9 cellular contexts compared by ENCODE assay signal in the genomic region with DNA sequence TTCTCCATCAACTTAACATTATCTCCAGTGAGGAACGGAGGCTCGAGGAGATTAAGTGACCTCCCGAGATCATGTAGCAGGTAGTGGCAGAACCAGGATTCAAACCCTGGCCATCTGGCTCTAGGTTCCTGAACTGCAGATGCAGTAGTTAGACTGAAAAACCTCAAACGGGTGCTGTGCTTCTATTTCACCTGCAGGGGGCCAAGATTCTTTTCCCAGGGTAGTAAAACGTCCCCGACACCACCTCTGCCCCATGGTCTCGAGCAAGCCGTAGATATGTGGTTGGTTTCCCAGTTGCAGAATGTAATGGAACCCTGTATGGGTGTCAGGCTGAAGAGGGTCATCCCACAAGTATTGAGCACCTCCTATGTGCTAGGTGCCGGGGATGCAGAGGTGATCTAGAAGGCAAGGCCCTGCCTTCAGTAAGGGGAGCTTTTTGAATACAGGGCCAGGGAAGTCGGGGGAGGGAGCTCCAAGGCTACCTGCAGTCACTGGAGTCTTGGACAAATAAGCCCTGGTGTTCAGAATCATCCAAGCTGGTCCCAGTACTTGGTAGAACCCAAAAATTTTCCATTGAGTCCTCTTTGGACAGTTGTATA.
DNase-seq lines count a peak whose midpoint lies in the region; ATAC-seq and TF ChIP-seq lines count a peak whose summit lies in the region.
"Had no signal": no experiment of that assay in that cellular context is flagged by ENCODE, and none has a peak within 500 bp of the region (broad histone marks: within the 10 kb centered on the region; RNA-seq: fewer than 3 reads in every experiment).

No MANE protein-coding gene starts in this region.

- intact Hi-C loops in Right ventricle myocardium superior (cut with DNase I), result no loop called here

- ATAC-seq in HG02840 (IDR thresholded peaks at IDR 0.05; ENCODE audit: low FRiP score, unreplicated experiment), result no peak
- no peak for ATAC-seq in Right ventricle myocardium superior (ENCODE audit: poor library complexity)

- TF ChIP-seq CTCF in C4-2B (conservative IDR thresholded peaks at IDR 0.05) (peak; percentile 46), GM12874 (IDR thresholded peaks at IDR 0.05; ENCODE audit: insufficient read depth, low read depth, low read length) (peak; percentile 58; the same call in 1 of the 2 replicates)

- DNase-seq in SW 1271 (lab: John Stamatoyannopoulos, UW) (peak; percentile 5 to 32), iPS DF 4.7 (ENCODE audit: extremely low read depth, low spot score) (peak; percentile 56), medulla oblongata (ENCODE audit: extremely low spot score) (no peak), Right ventricle myocardium superior (no peak)
- no peak for DNase-seq in activated CD4-positive, CD25-positive, alpha-beta regulatory T cell (lab: John Stamatoyannopoulos, UW)
- DNase-seq: kidney had no signal

- H3K27ac ChIP-seq in C4-2B, result no peak overlapping the region

Comparison
In these comparisons a context has a peak if more than half of its experiments do, and no peak if none do; other contexts are left out.
1. DNase-seq: peak in SW 1271 (2 of 2) and iPS DF 4.7 (single experiment); none in activated CD4-positive, CD25-positive, alpha-beta regulatory T cell (0 of 4), medulla oblongata (single experiment) and Right ventricle myocardium superior (single experiment).